1 cellular context compared by ENCODE assay signal in genomic region chr4:168558587-168558986, GRCh38.
TF ChIP-seq lines count a peak whose summit lies in the region.

No MANE protein-coding gene starts in this region.

TF ChIP-seq in HepG2, 621 proteins besides CTCF, POLR2A, EP300 and RAD21:
- TF ChIP-seq STAT6 (CRISPR knock-in tag; IDR thresholded peaks at IDR 0.05; ENCODE audit: borderline replicate concordance) (no peak), MAF1 (CRISPR knock-in tag; IDR thresholded peaks at IDR 0.05; ENCODE audit: borderline replicate concordance) (no peak), ZNF687 (CRISPR knock-in tag; IDR thresholded peaks at IDR 0.05) (no peak), MYC (CRISPR knock-in tag; IDR thresholded peaks at IDR 0.05; ENCODE audit: borderline replicate concordance) (no peak), ZFP41 (CRISPR knock-in tag; IDR thresholded peaks at IDR 0.05; ENCODE audit: borderline replicate concordance) (no peak), ZNF276 (CRISPR knock-in tag; IDR thresholded peaks at IDR 0.05; ENCODE audit: low read depth) (no peak), EZH2 (conservative IDR thresholded peaks at IDR 0.05; ENCODE audit: low read depth, low read length) (no peak), KAT2B (IDR thresholded peaks at IDR 0.05; ENCODE audit: borderline replicate concordance, low read depth, low read length) (no peak), YY1 (IDR thresholded peaks at IDR 0.05; ENCODE audit: insufficient read depth, insufficient replicate concordance, low read depth, low read length) (no peak), CCDC6 (CRISPR knock-in tag; IDR thresholded peaks at IDR 0.05) (no peak), ZNF746 (CRISPR knock-in tag; IDR thresholded peaks at IDR 0.05) (no peak), SALL1 (CRISPR knock-in tag; IDR thresholded peaks at IDR 0.05) (no peak), LCORL (IDR thresholded peaks at IDR 0.05) (no peak), LCORL (CRISPR knock-in tag; IDR thresholded peaks at IDR 0.05) (no peak), POGZ (CRISPR knock-in tag; IDR thresholded peaks at IDR 0.05) (no peak)
